In the genomic region with DNA sequence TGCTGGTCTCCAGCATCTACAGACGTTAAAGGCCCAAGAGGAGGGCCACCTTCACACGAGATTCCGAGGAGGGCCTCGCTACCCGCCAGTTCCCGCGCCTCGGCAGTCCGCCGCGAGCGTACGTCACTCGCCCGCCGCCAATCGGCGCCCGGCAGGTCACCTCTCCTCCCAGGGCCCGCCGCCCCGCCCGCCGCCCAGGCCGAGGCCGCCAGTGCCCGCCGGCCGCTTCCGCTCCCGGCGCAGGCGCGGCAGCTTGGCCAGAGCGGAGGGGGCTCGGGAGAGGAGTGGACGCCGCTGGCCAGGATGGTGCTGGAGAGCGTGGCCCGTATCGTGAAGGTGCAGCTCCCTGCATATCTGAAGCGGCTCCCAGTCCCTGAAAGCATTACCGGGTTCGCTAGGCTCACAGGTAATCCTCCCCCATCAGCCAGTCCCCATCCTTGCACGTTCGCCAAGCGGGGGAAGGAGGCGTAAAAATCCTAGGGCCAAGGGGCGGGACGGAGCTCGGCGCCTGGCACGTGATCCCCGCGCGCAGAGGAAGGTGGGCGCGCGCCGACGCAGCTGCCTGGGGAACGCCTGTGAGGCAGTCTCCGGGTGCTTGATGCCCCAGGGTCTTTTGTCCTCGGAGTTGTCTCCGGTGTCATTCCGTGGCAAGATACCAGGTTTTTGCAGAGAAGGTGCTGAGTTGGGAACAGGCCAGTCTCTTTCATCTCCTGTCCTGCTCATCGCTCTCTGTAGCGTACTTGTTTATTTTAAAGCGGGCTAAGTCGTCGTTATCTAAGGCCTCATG, we compare ENCODE assay signal across 8 cellular contexts. TPM values are rescaled to one million over a fixed set of nuclear protein-coding genes. Genes with fewer than 3 reads are reported as not detected.
A peak's percentile ranks its signal among the peaks of the same experiment; 100 is the strongest.
DNase-seq lines count a peak whose midpoint lies in the region; ATAC-seq and TF ChIP-seq lines count a peak whose summit lies in the region.

A gene with protein sequence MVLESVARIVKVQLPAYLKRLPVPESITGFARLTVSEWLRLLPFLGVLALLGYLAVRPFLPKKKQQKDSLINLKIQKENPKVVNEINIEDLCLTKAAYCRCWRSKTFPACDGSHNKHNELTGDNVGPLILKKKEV (plus strand): TSS at position 211 of the 787 bp plus-strand sequence. CDS start 93 bp downstream, at position 304.

- H3K27me3 ChIP-seq in naive thymus-derived CD4-positive, alpha-beta T cell (ENCODE audit: control insufficient read depth in 2 of 2, insufficient read depth in 2 of 2, low read length in 2 of 2) = no peaks in the 10 kb centered on the region

- DNase-seq in EL (peak; percentile 93), H4 (ENCODE audit: low spot score) (peak; percentile 87), LNCaP clone FGC (ENCODE audit: low read depth) (peak; percentile 61), RPMI8226 (peak; percentile 90), fibroblast of gingiva (ENCODE audit: low read depth) (peak; percentile 90)
- DNase-seq in activated T-helper 1 cell treated with anti-CD3 and anti-CD28 coated beads, Interleukin-2, amount 50 U/mL, for 16 hours (ENCODE audit: low read depth in 1 of 2, low spot score in 1 of 2) = peak; percentile 73 to 82
- peak; percentile 87 to 95 (median 92) for DNase-seq in naive thymus-derived CD4-positive, alpha-beta T cell

- H3K9me3 ChIP-seq in naive thymus-derived CD4-positive, alpha-beta T cell (ENCODE audit: control insufficient read depth in 2 of 3, low read length in 3 of 3) = no peaks in the 10 kb centered on the region

- peak within 1 kb of the TSS; percentile 99 for H3K27ac ChIP-seq in naive thymus-derived CD4-positive, alpha-beta T cell (ENCODE audit: low read depth, low read length)

- POLR2A ChIA-PET in naive thymus-derived CD4-positive, alpha-beta T cell (lab: Charles Lee) = interaction anchor here (0.6 to 4.4 kb wide), 32 partner anchors 8 to 1521 kb away, joined by 3 to 173 read pairs (median 3); partner anchors contain the start of genes MANBA, PPP3CA, SLC39A8 and SLC9B1

- intact Hi-C loops in naive thymus-derived CD4-positive, alpha-beta T cell (cut with micrococcal nuclease) = loop anchor here (1.0 to 5.0 kb wide), 19 partner anchors 41 to 1522 kb away; partner anchors contain the start of genes BDH2 (in 2 of the 2), CENPE (in 2 of the 2), MANBA (in 2 of the 2) and PPP3CA (in 2 of the 2)

- H3K4me3 Mint-ChIP-seq in naive thymus-derived CD4-positive, alpha-beta T cell = peak within 1 kb of the TSS; percentile 88 to 100 (median 96)
- peak within 1 kb of the TSS; percentile 94 for H3K4me3 Mint-ChIP-seq in stimulated activated memory B cell treated with anti-CD40 and anti-IgM and Interleukin-4, amounts not matched to agents 10 μg/mL and 1 μg/mL and 100 μg/mL, for 72 hours

- H3K4me1 Mint-ChIP-seq in naive thymus-derived CD4-positive, alpha-beta T cell = peaks cover 32 to 80% (median 71%) of the 10 kb centered on the region in 7 donors
- peaks cover 46% of the 10 kb centered on the region for H3K4me1 Mint-ChIP-seq in stimulated activated memory B cell treated with anti-CD40 and anti-IgM and Interleukin-4, amounts not matched to agents 10 μg/mL and 1 μg/mL and 100 μg/mL, for 72 hours

- peak; percentile 90 for ATAC-seq in naive thymus-derived CD4-positive, alpha-beta T cell
- ATAC-seq in stimulated activated memory B cell treated with anti-CD40 and anti-IgM and Interleukin-4, amounts not matched to agents 10 μg/mL and 1 μg/mL and 100 μg/mL, for 72 hours = peak; percentile 97

- H3K27ac Mint-ChIP-seq in naive thymus-derived CD4-positive, alpha-beta T cell = peak within 1 kb of the TSS; percentile 98 to 100 (median 99)
- peak within 1 kb of the TSS; percentile 98 for H3K27ac Mint-ChIP-seq in stimulated activated memory B cell treated with anti-CD40 and anti-IgM and Interleukin-4, amounts not matched to agents 10 μg/mL and 1 μg/mL and 100 μg/mL, for 72 hours

- CTCF ChIA-PET in naive thymus-derived CD4-positive, alpha-beta T cell (lab: Charles Lee) = interaction anchor here (0.5 to 1.7 kb wide), 5 partner anchors 41 to 244 kb away, joined by 3 to 13 read pairs (median 3); partner anchors contain the start of gene UBE2D3

- H3K4me1 ChIP-seq in naive thymus-derived CD4-positive, alpha-beta T cell (ENCODE audit: control insufficient read depth in 2 of 2, insufficient read depth in 2 of 2, low read length in 2 of 2) = peaks cover 16 to 28% of the 10 kb centered on the region in 2 donors

- peak within 1 kb of the TSS; percentile 57 for H3K4me3 ChIP-seq in LNCaP clone FGC (ENCODE audit: low read depth, low read length)
- peak within 1 kb of the TSS; percentile 95 for H3K4me3 ChIP-seq in naive thymus-derived CD4-positive, alpha-beta T cell (ENCODE audit: low read length)

- peaks cover 3 to 30% (median 13%) of the 10 kb centered on the region in 5 donors for H3K36me3 Mint-ChIP-seq in naive thymus-derived CD4-positive, alpha-beta T cell
- H3K36me3 Mint-ChIP-seq in stimulated activated memory B cell treated with anti-CD40 and anti-IgM and Interleukin-4, amounts not matched to agents 10 μg/mL and 1 μg/mL and 100 μg/mL, for 72 hours = peaks cover 22% of the 10 kb centered on the region

- TF ChIP-seq CTCF in LNCaP clone FGC (IDR thresholded peaks at IDR 0.05; ENCODE audit: control insufficient read depth, extremely low read depth, insufficient read depth) = no peak

- no peaks in the 10 kb centered on the region for H3K27me3 Mint-ChIP-seq in naive thymus-derived CD4-positive, alpha-beta T cell
- H3K27me3 Mint-ChIP-seq in stimulated activated memory B cell treated with anti-CD40 and anti-IgM and Interleukin-4, amounts not matched to agents 10 μg/mL and 1 μg/mL and 100 μg/mL, for 72 hours = no peaks in the 10 kb centered on the region

- peaks cover 0 to 15% (median 0%) of the 10 kb centered on the region in 11 donors for H3K9me3 Mint-ChIP-seq in naive thymus-derived CD4-positive, alpha-beta T cell
- no peaks in the 10 kb centered on the region for H3K9me3 Mint-ChIP-seq in stimulated activated memory B cell treated with anti-CD40 and anti-IgM and Interleukin-4, amounts not matched to agents 10 μg/mL and 1 μg/mL and 100 μg/mL, for 72 hours

- no peaks in the 10 kb centered on the region for H3K36me3 ChIP-seq in naive thymus-derived CD4-positive, alpha-beta T cell (ENCODE audit: control insufficient read depth in 2 of 3, insufficient read depth in 3 of 3, low read length in 3 of 3)

RNA-seq across cellular contexts. Expression of the gene that starts here (rescaled TPM):
- total RNA-seq in H4 (2014; rRNA removed; shearing (Covaris generic)) = 58.9 and 69.2 TPM in 2 replicates
- total RNA-seq in naive thymus-derived CD4-positive, alpha-beta T cell = 10 to 100 TPM; 11.4 to 50.3 (median 13.4) TPM
- polyA plus RNA-seq in naive thymus-derived CD4-positive, alpha-beta T cell = 10 to 100 TPM; 14.6 to 26.0 TPM

Comparison
In these comparisons a context has a peak if more than half of its experiments do, and no peak if none do; other contexts are left out.
1. Peak in every context shown above with its lines: DNase-seq, ATAC-seq, H3K4me3 ChIP-seq and H3K27ac ChIP-seq.